ENCODE assay signal across 19 cellular contexts in the genomic region with DNA sequence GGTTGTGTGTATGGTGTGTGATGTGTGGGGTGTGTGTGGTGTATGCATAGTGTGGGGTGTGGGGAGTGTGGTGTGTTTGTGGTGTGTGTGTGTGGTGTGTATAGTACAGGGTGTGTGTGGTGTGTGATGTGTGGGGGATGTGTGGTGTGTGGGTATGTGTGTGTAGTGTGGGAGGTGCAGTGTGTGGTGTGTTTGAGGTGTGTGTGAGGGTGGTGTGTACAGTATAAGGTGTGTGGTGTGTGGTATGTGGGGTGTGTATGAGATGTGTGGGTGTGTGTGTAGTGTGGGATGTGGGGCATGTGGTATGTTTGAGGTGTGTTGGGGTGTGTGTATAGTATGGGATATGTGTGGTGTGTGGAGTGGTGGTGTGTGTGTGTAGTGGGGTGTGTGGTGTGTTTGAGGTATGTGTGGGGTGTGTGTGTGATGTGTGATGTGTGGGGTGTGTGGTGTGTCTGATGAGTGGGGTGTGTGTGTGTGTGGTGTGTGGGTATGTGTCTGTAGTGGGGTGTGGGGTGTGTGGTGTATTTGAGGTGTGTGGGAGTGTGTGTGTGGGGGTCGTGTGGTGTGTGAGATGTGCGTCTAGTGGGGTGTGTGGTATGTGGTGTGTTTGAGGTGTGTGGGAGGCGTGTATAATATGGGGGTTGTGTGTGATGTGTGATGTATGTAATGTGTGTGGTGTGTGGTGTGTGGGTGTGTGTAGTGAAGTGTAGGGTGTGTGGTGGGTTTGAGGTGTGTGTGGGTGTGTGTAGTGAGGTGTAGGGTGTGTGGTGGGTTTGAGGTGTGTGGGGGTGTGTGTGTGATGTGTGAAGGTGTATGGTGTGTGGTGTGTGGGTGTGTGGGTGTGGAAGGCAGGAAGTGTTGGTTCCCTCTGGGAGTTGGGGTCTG. TPM values are rescaled to one million over a fixed set of nuclear protein-coding genes. Genes with fewer than 3 reads are reported as not detected.
A peak's percentile ranks its signal among the peaks of the same experiment; 100 is the strongest.
DNase-seq lines count a peak whose midpoint lies in the region; ATAC-seq, FAIRE-seq and TF ChIP-seq lines count a peak whose summit lies in the region.
"Had no signal": no experiment of that assay in that cellular context is flagged by ENCODE, and none has a peak within 500 bp of the region (broad histone marks: within the 10 kb centered on the region; RNA-seq: fewer than 3 reads in every experiment).

No MANE protein-coding gene starts in this region.

- SMC1A ChIA-PET in GM12878 (lab: Charles Lee; ENCODE audit: uncharacterized antibody, unreplicated experiment), result no interaction called here

- ATAC-seq in activated CD4-positive, alpha-beta T cell treated with anti-CD3 and anti-CD28 coated beads for 36 hours, result no peak
- ATAC-seq in GM12878 (peak; percentile 10), GM19455 (IDR thresholded peaks at IDR 0.05; ENCODE audit: unreplicated experiment) (no peak), GM19395 (IDR thresholded peaks at IDR 0.05; ENCODE audit: unreplicated experiment) (no peak)
- ATAC-seq: sciatic nerve had no signal

- no peaks in the 10 kb centered on the region for H4K20me1 ChIP-seq in GM12878 (ENCODE audit: control insufficient read depth, insufficient read depth)

- no peak for TF ChIP-seq POLR2A in GM12878 (IDR thresholded peaks at IDR 0.05; ENCODE audit: low read depth, low read length)

- CTCF ChIA-PET in activated CD4-positive, alpha-beta T cell treated with anti-CD3 and anti-CD28 coated beads for 36 hours (lab: Charles Lee), result interaction anchor here (1.4 kb wide), 1 partner anchor 23 kb away, joined by 3 read pairs; no protein-coding TSS in a partner anchor
- CTCF ChIA-PET in GM12878 (lab: Yijun Ruan, JAX), result interaction anchor here (0.7 kb wide), 1 partner anchor 178 kb away, joined by 3 read pairs; no protein-coding TSS in a partner anchor

- TF ChIP-seq CTCF in GM12878 (IDR thresholded peaks at IDR 0.05 in 2 of 3, conservative IDR thresholded peaks at IDR 0.05 in 1 of 3; ENCODE audit: control insufficient read depth in 2 of 3, extremely low read depth in 1 of 3, insufficient read depth in 1 of 3, low read depth in 3 of 3, low read length in 3 of 3), result no peak

- H3K9ac ChIP-seq in GM12878 (ENCODE audit: control insufficient read depth, insufficient read depth, low read length), result no peak overlapping the region

- H3K9me3 Mint-ChIP-seq in activated CD4-positive, alpha-beta T cell treated with anti-CD3 and anti-CD28 coated beads for 36 hours (ENCODE audit: low read depth), result no peaks in the 10 kb centered on the region
- H3K9me3 Mint-ChIP-seq in T-helper 1 cell treated with Interleukin-12 subunit alpha and Interleukin-12 subunit beta and Interleukin-4 antibody, amounts not matched to agents 30 μg/mL and 1 μg/mL, for 36 hours, result no peaks in the 10 kb centered on the region
- H3K9me3 Mint-ChIP-seq: CD14-positive monocyte had no signal

- peaks cover 2% of the 10 kb centered on the region for H3K36me3 Mint-ChIP-seq in activated CD4-positive, alpha-beta T cell treated with anti-CD3 and anti-CD28 coated beads for 36 hours (ENCODE audit: low read depth)
- peaks cover 2% of the 10 kb centered on the region for H3K36me3 Mint-ChIP-seq in T-helper 1 cell treated with Interleukin-12 subunit alpha and Interleukin-12 subunit beta and Interleukin-4 antibody, amounts not matched to agents 30 μg/mL and 1 μg/mL, for 36 hours (ENCODE audit: low read depth)
- H3K36me3 Mint-ChIP-seq: CD14-positive monocyte had no signal

- H3K79me2 ChIP-seq in GM12878 (ENCODE audit: control insufficient read depth, insufficient read depth, low read length), result no peaks in the 10 kb centered on the region

- H3K4me1 Mint-ChIP-seq in activated CD4-positive, alpha-beta T cell treated with anti-CD3 and anti-CD28 coated beads for 36 hours, result peaks cover 40% of the 10 kb centered on the region
- H3K4me1 Mint-ChIP-seq in T-helper 1 cell treated with Interleukin-12 subunit alpha and Interleukin-12 subunit beta and Interleukin-4 antibody, amounts not matched to agents 30 μg/mL and 1 μg/mL, for 36 hours (ENCODE audit: low read depth), result peaks cover 43% of the 10 kb centered on the region

- H3K9me3 ChIP-seq in GM12878 (replicated peaks; ENCODE audit: control insufficient read depth, insufficient read depth, low read length), result no peaks in the 10 kb centered on the region

- RAD21 ChIA-PET in GM12878 (lab: Charles Lee; ENCODE audit: unreplicated experiment), result no interaction called here

- no peak overlapping the region for H3K4me3 ChIP-seq in GM12878

- no peaks in the 10 kb centered on the region for H3K36me3 ChIP-seq in GM12878 (ENCODE audit: control insufficient read depth in 2 of 2, insufficient read depth in 2 of 2, low read length in 1 of 2)

- no peak overlapping the region for H2AFZ ChIP-seq in GM12878 (ENCODE audit: control insufficient read depth, low read depth, low read length)

- TF ChIP-seq EP300 in GM12878 (IDR thresholded peaks at IDR 0.05; ENCODE audit: borderline replicate concordance in 1 of 2, control insufficient read depth in 1 of 2, low read depth in 2 of 2, low read length in 2 of 2), result peak in 1 of 2 experiments; percentile 30; a peak in 1 of 4 replicates

- no peak for FAIRE-seq in GM12878 (lab: Jason Lieb, UNC)

- no peaks in the 10 kb centered on the region for H3K27me3 Mint-ChIP-seq in activated CD4-positive, alpha-beta T cell treated with anti-CD3 and anti-CD28 coated beads for 36 hours
- no peaks in the 10 kb centered on the region for H3K27me3 Mint-ChIP-seq in T-helper 1 cell treated with Interleukin-12 subunit alpha and Interleukin-12 subunit beta and Interleukin-4 antibody, amounts not matched to agents 30 μg/mL and 1 μg/mL, for 36 hours (ENCODE audit: low read depth)

- no peak for DNase-seq in activated CD4-positive, alpha-beta T cell treated with anti-CD3 and anti-CD28 coated beads for 36 hours
- DNase-seq in activated CD4-positive, alpha-beta T cell treated with anti-CD3 and anti-CD28 coated beads, Interleukin-2, amount 50 U/mL, for 1 hour, result no peak
- no peak for DNase-seq in GM12878 (ENCODE audit: low read depth, low spot score)
- DNase-seq in stimulated activated CD8-positive, alpha-beta memory T cell treated with anti-CD3 and anti-CD28 coated beads, Interleukin-4, amount 100 ng/mL, for 4 hours (ENCODE audit: low read depth in 2 of 2, low spot score in 1 of 2), result peak; percentile 34 to 40
- DNase-seq in NCI-H146 (lab: John Stamatoyannopoulos, UW), result no peak
- DNase-seq: 8988T; anterior cingulate cortex; KG1; mesendoderm; NCI-H1417; NCI-H2227 treated with DMSO at 0.1 percent for 48 hours; SHP77 treated with DMSO at 0.1 percent for 48 hours; stimulated activated CD4-positive, alpha-beta T cell treated with anti-CD3 and anti-CD28 coated beads, Interleukin-4, amount 100 ng/mL, for 1 hour had no signal

- in situ Hi-C loops in GM12878 (cut with MboI), result no loop called here

- H3K4me3 Mint-ChIP-seq in activated CD4-positive, alpha-beta T cell treated with anti-CD3 and anti-CD28 coated beads for 36 hours, result no peak overlapping the region
- peak overlapping the region; percentile 50 for H3K4me3 Mint-ChIP-seq in T-helper 1 cell treated with Interleukin-12 subunit alpha and Interleukin-12 subunit beta and Interleukin-4 antibody, amounts not matched to agents 30 μg/mL and 1 μg/mL, for 36 hours
- H3K4me3 Mint-ChIP-seq: CD14-positive monocyte had no signal

- no TSS peak for BruUV-seq in GM12878 (replicated peaks; lab: Mats Ljungman, UMichigan)

- peak overlapping the region; percentile 62 for H3K27ac Mint-ChIP-seq in activated CD4-positive, alpha-beta T cell treated with anti-CD3 and anti-CD28 coated beads for 36 hours
- H3K27ac Mint-ChIP-seq in T-helper 1 cell treated with Interleukin-12 subunit alpha and Interleukin-12 subunit beta and Interleukin-4 antibody, amounts not matched to agents 30 μg/mL and 1 μg/mL, for 36 hours, result peak overlapping the region; percentile 74

- no peak for TF ChIP-seq RAD21 in GM12878 (IDR thresholded peaks at IDR 0.05; ENCODE audit: insufficient read depth, low read depth, low read length)

- intact Hi-C loops in activated CD4-positive, alpha-beta T cell treated with anti-CD3 and anti-CD28 coated beads for 36 hours (cut with DNase I, micrococcal nuclease), result no loop called here
- intact Hi-C loops in GM12878 (cut with micrococcal nuclease; ENCODE audit: unreplicated experiment), result no loop called here

- POLR2A ChIA-PET in activated CD4-positive, alpha-beta T cell treated with anti-CD3 and anti-CD28 coated beads for 36 hours (lab: Charles Lee), result no interaction called here
- POLR2A ChIA-PET in GM12878 (lab: Charles Lee), result interaction anchor here (1.4 kb wide), 1 partner anchor 17 kb away, joined by 11 read pairs; no protein-coding TSS in a partner anchor

- peaks cover 37% of the 10 kb centered on the region for H3K4me1 ChIP-seq in GM12878 (ENCODE audit: control insufficient read depth, insufficient read depth, low read length)

- no peak overlapping the region for H3K4me2 ChIP-seq in GM12878 (ENCODE audit: control insufficient read depth, insufficient read depth)

- no peak overlapping the region for H3K27ac ChIP-seq in GM12878 (ENCODE audit: control insufficient read depth, insufficient read depth)

- H3K27me3 ChIP-seq in GM12878 (replicated peaks in 1 of 2; ENCODE audit: control insufficient read depth in 2 of 2, insufficient read depth in 2 of 2, low read length in 1 of 2), result no peaks in the 10 kb centered on the region

- WGBS in GM12878 (ENCODE audit: insufficient coverage, insufficient replicate concordance, low lambda C conversion rate, missing lambda C conversion rate), result 0% methylated on average over 3 of the region's 3 CpGs

RNA-seq across cellular contexts. Expression of gene ECSCR, which starts 8.6 kb away (rescaled TPM):
- total RNA-seq in activated CD4-positive, alpha-beta T cell treated with anti-CD3 and anti-CD28 coated beads for 36 hours, result 1 to 10 TPM in 1 of 2 experiments, under 1 TPM in 1; 0.83 to 2.6 TPM
- not detected in 2 replicates for total RNA-seq in GM12878 (2013; cell fraction: nucleolus; rRNA removed)
- total RNA-seq in GM12878 (2014; rRNA removed), result not detected in 2 replicates
- 0.22 TPM in 1 of 2 replicates, not detected in the other for total RNA-seq in GM12878 (2014; rRNA removed; fragmentation: Illumina TruSeq; extraction: Trizol)
- total RNA-seq in GM12878 (2021), result 0.36 TPM in 1 of 2 replicates, not detected in the other
- not detected for polyA plus RNA-seq in GM12878 (2011; ENCODE audit: low read depth)
- polyA plus RNA-seq in GM12878 (2011; rRNA removed), result 0.12 and 0.15 TPM in 2 replicates
- polyA plus RNA-seq in GM12878 (2011; cell fraction: cytosol; rRNA removed), result 0.18 and 0.30 TPM in 2 replicates
- 0.22 and 0.37 TPM in 2 replicates for polyA plus RNA-seq in GM12878 (2011; cell fraction: nucleus; rRNA removed)
- polyA plus RNA-seq in GM12878 (2012), result not detected in 2 replicates
- 0.19 and 0.25 TPM in 2 replicates for polyA plus RNA-seq in GM12878 (2014; fragmentation: Illumina TruSeq; extraction: Trizol)
- under 1 TPM; 0.23 to 0.35 TPM for polyA plus RNA-seq in GM12878 (2014; fragmentation: Nextera tagmentation; extraction: Ambion mirVana)
- 0.30 TPM in 1 of 2 replicates, not detected in the other for polyA plus RNA-seq in GM12878 (2014; rRNA removed)
- polyA plus RNA-seq in GM12878 (2016; fragmentation: Nextera tagmentation; extraction: Ambion mirVana), result under 1 TPM in 1 of 2 experiments, not detected in 1; 0.83 TPM
- polyA minus RNA-seq in GM12878 (2011; rRNA and poly(A)+ RNA removed), result not detected in 2 replicates
- polyA minus RNA-seq in GM12878 (2011; cell fraction: cytosol; rRNA and poly(A)+ RNA removed), result not detected in 2 replicates
- not detected in 2 replicates for polyA minus RNA-seq in GM12878 (2011; cell fraction: nucleus; rRNA and poly(A)+ RNA removed)
- polyA plus RNA-seq: CD14-positive monocyte had no signal

RNA-seq across cellular contexts. Expression of gene DNAJC18, which starts 14.6 kb away (rescaled TPM):
- 10 to 100 TPM; 33.1 to 35.6 TPM for total RNA-seq in activated CD4-positive, alpha-beta T cell treated with anti-CD3 and anti-CD28 coated beads for 36 hours
- 9.8 and 13.1 TPM in 2 replicates for total RNA-seq in GM12878 (2013; cell fraction: nucleolus; rRNA removed)
- total RNA-seq in GM12878 (2014; rRNA removed) (5.3 and 6.4 TPM in 2 replicates), GM12878 (2014; rRNA removed; fragmentation: Illumina TruSeq; extraction: Trizol) (10.6 and 10.8 TPM in 2 replicates), GM12878 (2021) (16.9 and 19.7 TPM in 2 replicates)
- polyA plus RNA-seq in GM12878 (2011; ENCODE audit: low read depth), result 7.0 TPM
- polyA plus RNA-seq in GM12878 (2011; rRNA removed) (21.0 and 34.0 TPM in 2 replicates), GM12878 (2014; fragmentation: Illumina TruSeq; extraction: Trizol) (17.5 and 22.6 TPM in 2 replicates), GM12878 (2014; fragmentation: Nextera tagmentation; extraction: Ambion mirVana) (10 to 100 TPM; 20.5 to 26.7 TPM), GM12878 (2014; rRNA removed) (5.3 and 10.1 TPM in 2 replicates), GM12878 (2016; fragmentation: Nextera tagmentation; extraction: Ambion mirVana) (10 to 100 TPM; 16.7 to 18.0 TPM)
- polyA plus RNA-seq in GM12878 (2011; cell fraction: cytosol; rRNA removed), result 5.6 and 8.9 TPM in 2 replicates
- 4.0 and 5.5 TPM in 2 replicates for polyA plus RNA-seq in GM12878 (2011; cell fraction: nucleus; rRNA removed)
- polyA plus RNA-seq in GM12878 (2012), result 12.4 and 17.4 TPM in 2 replicates
- 6.6 and 10.5 TPM in 2 replicates for polyA minus RNA-seq in GM12878 (2011; rRNA and poly(A)+ RNA removed)
- 3.2 and 7.4 TPM in 2 replicates for polyA minus RNA-seq in GM12878 (2011; cell fraction: cytosol; rRNA and poly(A)+ RNA removed)
- 2.2 and 2.9 TPM in 2 replicates for polyA minus RNA-seq in GM12878 (2011; cell fraction: nucleus; rRNA and poly(A)+ RNA removed)

RNA-seq across cellular contexts. Expression of gene SMIM33, which starts 16.9 kb away (rescaled TPM):
- under 1 TPM; 0.46 to 0.50 TPM for total RNA-seq in activated CD4-positive, alpha-beta T cell treated with anti-CD3 and anti-CD28 coated beads for 36 hours
- 0.19 TPM in 1 of 2 replicates, not detected in the other for total RNA-seq in GM12878 (2013; cell fraction: nucleolus; rRNA removed)
- total RNA-seq in GM12878 (2014; rRNA removed) (0.05 TPM in 1 of 2 replicates, not detected in the other), GM12878 (2014; rRNA removed; fragmentation: Illumina TruSeq; extraction: Trizol) (0.04 TPM in 1 of 2 replicates, not detected in the other), GM12878 (2021) (not detected in 2 replicates)
- not detected for polyA plus RNA-seq in GM12878 (2011; ENCODE audit: low read depth)
- polyA plus RNA-seq in GM12878 (2011; rRNA removed) (not detected in 2 replicates), GM12878 (2014; fragmentation: Illumina TruSeq; extraction: Trizol) (0.03 TPM in 1 of 2 replicates, not detected in the other), GM12878 (2014; fragmentation: Nextera tagmentation; extraction: Ambion mirVana) (under 1 TPM in 1 of 2 experiments, not detected in 1; 0.09 TPM), GM12878 (2014; rRNA removed) (0.04 TPM in 1 of 2 replicates, not detected in the other), GM12878 (2016; fragmentation: Nextera tagmentation; extraction: Ambion mirVana) (under 1 TPM; 0.12 to 0.25 TPM)
- not detected in 2 replicates for polyA plus RNA-seq in GM12878 (2011; cell fraction: cytosol; rRNA removed)
- not detected in 2 replicates for polyA plus RNA-seq in GM12878 (2011; cell fraction: nucleus; rRNA removed)
- polyA plus RNA-seq in GM12878 (2012), result not detected in 2 replicates
- polyA minus RNA-seq in GM12878 (2011; rRNA and poly(A)+ RNA removed), result not detected in 2 replicates
- not detected in 2 replicates for polyA minus RNA-seq in GM12878 (2011; cell fraction: cytosol; rRNA and poly(A)+ RNA removed)
- polyA minus RNA-seq in GM12878 (2011; cell fraction: nucleus; rRNA and poly(A)+ RNA removed), result not detected in 2 replicates
- total RNA-seq: Daoy, sciatic nerve had no signal
- polyA plus RNA-seq: CD14-positive monocyte had no signal

RNA-seq across cellular contexts. Expression of gene STING1, which starts 28.6 kb away (rescaled TPM):
- 100 to 1,000 TPM; 178 to 183 TPM for total RNA-seq in activated CD4-positive, alpha-beta T cell treated with anti-CD3 and anti-CD28 coated beads for 36 hours
- 30.9 and 35.8 TPM in 2 replicates for total RNA-seq in GM12878 (2013; cell fraction: nucleolus; rRNA removed)
- total RNA-seq in GM12878 (2014; rRNA removed) (43.8 and 48.5 TPM in 2 replicates), GM12878 (2014; rRNA removed; fragmentation: Illumina TruSeq; extraction: Trizol) (16.5 and 17.1 TPM in 2 replicates), GM12878 (2021) (49.6 and 53.3 TPM in 2 replicates)
- 10.5 TPM for polyA plus RNA-seq in GM12878 (2011; ENCODE audit: low read depth)
- polyA plus RNA-seq in GM12878 (2011; rRNA removed) (8.3 and 20.2 TPM in 2 replicates), GM12878 (2014; fragmentation: Illumina TruSeq; extraction: Trizol) (27.7 and 34.1 TPM in 2 replicates), GM12878 (2014; fragmentation: Nextera tagmentation; extraction: Ambion mirVana) (10 to 100 TPM; 10.1 to 12.1 TPM), GM12878 (2014; rRNA removed) (47.9 and 59.8 TPM in 2 replicates), GM12878 (2016; fragmentation: Nextera tagmentation; extraction: Ambion mirVana) (10 to 100 TPM; 49.3 to 56.1 TPM)
- 22.6 and 29.8 TPM in 2 replicates for polyA plus RNA-seq in GM12878 (2011; cell fraction: cytosol; rRNA removed)
- polyA plus RNA-seq in GM12878 (2011; cell fraction: nucleus; rRNA removed), result 62.4 and 77.1 TPM in 2 replicates
- polyA plus RNA-seq in GM12878 (2012), result 14.5 and 19.3 TPM in 2 replicates
- 15.2 and 25.7 TPM in 2 replicates for polyA minus RNA-seq in GM12878 (2011; rRNA and poly(A)+ RNA removed)
- 11.6 and 16.9 TPM in 2 replicates for polyA minus RNA-seq in GM12878 (2011; cell fraction: cytosol; rRNA and poly(A)+ RNA removed)
- polyA minus RNA-seq in GM12878 (2011; cell fraction: nucleus; rRNA and poly(A)+ RNA removed), result 17.8 and 22.0 TPM in 2 replicates

RNA-seq across cellular contexts. Expression of gene SPATA24, which starts 50.0 kb away (rescaled TPM):
- 1 to 10 TPM; 4.6 to 5.9 TPM for total RNA-seq in activated CD4-positive, alpha-beta T cell treated with anti-CD3 and anti-CD28 coated beads for 36 hours
- 8.9 and 9.5 TPM in 2 replicates for total RNA-seq in GM12878 (2013; cell fraction: nucleolus; rRNA removed)
- total RNA-seq in GM12878 (2014; rRNA removed), result 5.1 and 8.1 TPM in 2 replicates
- total RNA-seq in GM12878 (2014; rRNA removed; fragmentation: Illumina TruSeq; extraction: Trizol), result 6.3 and 8.1 TPM in 2 replicates
- 4.1 and 5.6 TPM in 2 replicates for total RNA-seq in GM12878 (2021)
- 8.4 TPM for polyA plus RNA-seq in GM12878 (2011; ENCODE audit: low read depth)
- 5.3 and 6.0 TPM in 2 replicates for polyA plus RNA-seq in GM12878 (2011; rRNA removed)
- polyA plus RNA-seq in GM12878 (2011; cell fraction: cytosol; rRNA removed), result 2.9 and 3.7 TPM in 2 replicates
- polyA plus RNA-seq in GM12878 (2011; cell fraction: nucleus; rRNA removed), result 3.2 and 4.8 TPM in 2 replicates
- polyA plus RNA-seq in GM12878 (2012), result 7.6 and 8.6 TPM in 2 replicates
- 6.1 and 9.8 TPM in 2 replicates for polyA plus RNA-seq in GM12878 (2014; fragmentation: Illumina TruSeq; extraction: Trizol)
- 1 to 10 TPM; 7.6 to 8.5 TPM for polyA plus RNA-seq in GM12878 (2014; fragmentation: Nextera tagmentation; extraction: Ambion mirVana)
- polyA plus RNA-seq in GM12878 (2014; rRNA removed), result 7.1 and 7.2 TPM in 2 replicates
- 1 to 10 TPM; 7.0 to 7.4 TPM for polyA plus RNA-seq in GM12878 (2016; fragmentation: Nextera tagmentation; extraction: Ambion mirVana)
- 2.2 and 2.6 TPM in 2 replicates for polyA minus RNA-seq in GM12878 (2011; rRNA and poly(A)+ RNA removed)
- polyA minus RNA-seq in GM12878 (2011; cell fraction: cytosol; rRNA and poly(A)+ RNA removed), result not detected in 2 replicates
- polyA minus RNA-seq in GM12878 (2011; cell fraction: nucleus; rRNA and poly(A)+ RNA removed), result 2.3 and 3.4 TPM in 2 replicates

Comparison
In these comparisons a context has a peak if more than half of its experiments do, and no peak if none do; other contexts are left out.
1. DNase-seq: peak in stimulated activated CD8-positive, alpha-beta memory T cell treated with anti-CD3 and anti-CD28 coated beads, Interleukin-4, amount 100 ng/mL, for 4 hours (2 of 2); none in activated CD4-positive, alpha-beta T cell treated with anti-CD3 and anti-CD28 coated beads for 36 hours (single experiment), activated CD4-positive, alpha-beta T cell treated with anti-CD3 and anti-CD28 coated beads, Interleukin-2, amount 50 U/mL, for 1 hour (single experiment), GM12878 (single experiment) and NCI-H146 (single experiment).